7 cellular contexts compared by ENCODE assay signal in genomic region chrX:31038585-31039326, GRCh38. TPM values are rescaled to one million over a fixed set of nuclear protein-coding genes. Genes with fewer than 3 reads are reported as not detected.
DNase-seq lines count a peak whose midpoint lies in the region; ATAC-seq and TF ChIP-seq lines count a peak whose summit lies in the region.

No MANE protein-coding gene starts in this region.

- H3K4me2 ChIP-seq in DND-41 (ENCODE audit: insufficient read depth, low read length): no peak overlapping the region

- no peaks in the 10 kb centered on the region for H3K9me3 ChIP-seq in DND-41 (ENCODE audit: insufficient read depth, low read length, severe bottlenecking)

- H3K4me3 ChIP-seq in DND-41 (ENCODE audit: low read depth in 1 of 2, low read length in 2 of 2) (no peak overlapping the region), fibroblast of the aortic adventitia (ENCODE audit: low read depth, low read length) (no peak overlapping the region)

- no peak overlapping the region for H3K9ac ChIP-seq in DND-41 (ENCODE audit: low read depth, low read length)

- no peak overlapping the region for H2AFZ ChIP-seq in DND-41 (ENCODE audit: low read depth, low read length)

- DNase-seq in DND-41 (peak; percentile 12), fibroblast of the aortic adventitia (ENCODE audit: low read depth) (peak; percentile 38), pons (ENCODE audit: low spot score) (peak; percentile 36)

- H4K20me1 ChIP-seq in DND-41 (ENCODE audit: insufficient read depth, low read length): no peaks in the 10 kb centered on the region

- ATAC-seq in DND-41 (ENCODE audit: insufficient read depth, low read depth): peak; percentile 52; the same call in 1 of the 3 replicates
- peak; percentile 77 for ATAC-seq in GM18907 (IDR thresholded peaks at IDR 0.05; ENCODE audit: unreplicated experiment)
- ATAC-seq in HG03196 (IDR thresholded peaks at IDR 0.05; ENCODE audit: unreplicated experiment): peak; percentile 73
- ATAC-seq in SK-N-SH treated with all-trans-retinoic acid at 6 μM for 48 hours: peak; percentile 87
- ATAC-seq in HG03439 (IDR thresholded peaks at IDR 0.05; ENCODE audit: unreplicated experiment): no peak

- TF ChIP-seq CTCF in DND-41 (IDR thresholded peaks at IDR 0.05; ENCODE audit: borderline replicate concordance, extremely low read depth, low read length, poor library complexity, severe bottlenecking): peak; percentile 69
- TF ChIP-seq CTCF in fibroblast of the aortic adventitia (IDR thresholded peaks at IDR 0.05; ENCODE audit: insufficient read depth, low read length): peak; percentile 42

- H3K27me3 ChIP-seq in DND-41 (ENCODE audit: insufficient read depth, low read length, poor library complexity): no peaks in the 10 kb centered on the region

- no peaks in the 10 kb centered on the region for H3K79me2 ChIP-seq in DND-41 (ENCODE audit: insufficient read depth, low read length)

- H3K36me3 ChIP-seq in DND-41 (ENCODE audit: insufficient read depth, low read length): no peaks in the 10 kb centered on the region

- H3K27ac ChIP-seq in DND-41 (ENCODE audit: low read length): no peak overlapping the region

- no peaks in the 10 kb centered on the region for H3K4me1 ChIP-seq in DND-41 (ENCODE audit: insufficient read depth, low read length)

TF ChIP-seq in SK-N-SH treated with all-trans-retinoic acid at 6 μM for 48 hours, 23 proteins besides CTCF, POLR2A, EP300 and RAD21:
- TF ChIP-seq RARB (CRISPR knock-in tag; IDR thresholded peaks at IDR 0.05): no peak
- TF ChIP-seq CREB5 (CRISPR knock-in tag; IDR thresholded peaks at IDR 0.05; ENCODE audit: low read depth): no peak
- TF ChIP-seq CSDC2 (CRISPR knock-in tag; IDR thresholded peaks at IDR 0.05): no peak
TF ChIP-seq in SK-N-SH treated with all-trans-retinoic acid at 6 μM for 48 hours: peak in this region for 0.

RNA-seq across cellular contexts. Expression of gene FTHL17, which starts 33.1 kb away (rescaled TPM):
- total RNA-seq in fibroblast of the aortic adventitia (ENCODE audit: low replicate concordance): not detected in 2 replicates
